8 cellular contexts compared by ENCODE assay signal in the genomic region with DNA sequence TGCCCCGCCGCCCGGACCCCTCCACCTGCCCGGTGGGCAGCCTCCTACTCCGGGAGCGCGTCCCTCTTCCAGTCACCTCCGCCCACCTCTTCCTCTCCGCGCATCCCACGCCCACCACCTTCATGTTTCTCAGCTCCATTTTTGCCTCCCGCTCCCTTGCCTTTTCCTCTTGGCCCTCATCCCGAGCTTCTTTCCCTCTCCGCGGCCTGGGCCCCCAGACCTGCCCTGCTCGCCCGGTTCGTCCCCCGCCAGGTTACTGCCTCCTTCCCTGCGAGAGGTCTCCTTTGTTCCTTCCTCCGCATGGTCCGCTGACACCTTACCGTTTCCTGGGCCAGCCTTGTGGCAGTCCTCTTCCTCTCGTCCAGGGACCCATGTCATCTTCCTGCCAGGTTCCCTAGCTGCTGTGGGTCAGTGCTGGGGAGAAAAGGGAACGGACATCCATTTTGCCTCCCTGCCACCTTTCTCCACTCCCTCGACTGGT. TPM values are rescaled to one million over a fixed set of nuclear protein-coding genes. Genes with fewer than 3 reads are reported as not detected.
DNase-seq lines count a peak whose midpoint lies in the region; ATAC-seq and TF ChIP-seq lines count a peak whose summit lies in the region.

No MANE protein-coding gene starts in this region.

- H3K9me3 ChIP-seq in HAP-1 (no peaks in the 10 kb centered on the region), mucosa of descending colon (no peaks in the 10 kb centered on the region)
- no peaks in the 10 kb centered on the region for H3K9me3 ChIP-seq in effector memory CD4-positive, alpha-beta T cell (ENCODE audit: control insufficient read depth, low read length)

- peaks cover 5% of the 10 kb centered on the region; the same call in 1 of the 2 replicates for H3K4me1 ChIP-seq in HAP-1
- H3K4me1 ChIP-seq in effector memory CD4-positive, alpha-beta T cell (ENCODE audit: control insufficient read depth, insufficient read depth, low read length, poor library complexity, severe bottlenecking) = peaks cover 14% of the 10 kb centered on the region
- peaks cover 45% of the 10 kb centered on the region for H3K4me1 ChIP-seq in mucosa of descending colon (ENCODE audit: low read depth)

- intact Hi-C loops in mucosa of descending colon (cut with DNase I, micrococcal nuclease) = no loop called here

- ATAC-seq in T-cell (replicated peaks in 1 of 4) = peak in 2 of 4 experiments; percentile 4 to 6
- peak; percentile 17 for ATAC-seq in mucosa of descending colon
- ATAC-seq in HG02588 (IDR thresholded peaks at IDR 0.05; ENCODE audit: unreplicated experiment) = no peak

- H3K9me3 Mint-ChIP-seq in T-cell = no peaks in the 10 kb centered on the region

- H3K36me3 ChIP-seq in BJ (ENCODE audit: control insufficient read depth, insufficient read depth, low read length) (no peaks in the 10 kb centered on the region; the same call in 1 of the 2 replicates), HAP-1 (replicated peaks) (no peaks in the 10 kb centered on the region), mucosa of descending colon (ENCODE audit: low read depth) (no peaks in the 10 kb centered on the region)
- no peaks in the 10 kb centered on the region for H3K36me3 ChIP-seq in effector memory CD4-positive, alpha-beta T cell (ENCODE audit: control insufficient read depth, insufficient read depth, low read length)

- H3K27me3 ChIP-seq in BJ (ENCODE audit: control insufficient read depth, insufficient read depth, low read length) (no peaks in the 10 kb centered on the region), HAP-1 (ENCODE audit: low read depth) (no peaks in the 10 kb centered on the region)
- no peaks in the 10 kb centered on the region for H3K27me3 ChIP-seq in effector memory CD4-positive, alpha-beta T cell (replicated peaks; ENCODE audit: control insufficient read depth, insufficient read depth, low read length, poor library complexity, severe bottlenecking)

- DNase-seq in BJ (ENCODE audit: low read depth) (no peak), HAP-1 (ENCODE audit: low spot score in 2 of 2) (peak in 1 of 2 experiments; percentile 46), T-cell (peak in 2 of 34 experiments; percentile 3 to 7), mucosa of descending colon (peak in 2 of 3 donors; percentile 33 to 68), ureter (ENCODE audit: low spot score) (peak; percentile 51), GOT3 (lab: John Stamatoyannopoulos, UW) (no peak)
- DNase-seq in effector memory CD4-positive, alpha-beta T cell = no peak

- H3K27ac ChIP-seq in effector memory CD4-positive, alpha-beta T cell (ENCODE audit: insufficient read depth, low read length, poor library complexity, severe bottlenecking) = peak overlapping the region; percentile 40

- no peaks in the 10 kb centered on the region for H3K27me3 Mint-ChIP-seq in T-cell

- POLR2A ChIA-PET in BJ (lab: Charles Lee) (no interaction called here), T-cell (lab: Charles Lee) (interaction anchor here in 1 of 2 donors (0.6 to 0.7 kb wide), 2 partner anchors 151 to 342 kb away, joined by 3 to 4 read pairs; no protein-coding TSS in a partner anchor)

- peak overlapping the region; percentile 87 to 93 (median 90) for H3K4me3 Mint-ChIP-seq in T-cell

- peaks cover 25 to 54% (median 40%) of the 10 kb centered on the region in 3 donors for H3K4me1 Mint-ChIP-seq in T-cell

- CTCF ChIA-PET in BJ (lab: Yijun Ruan, JAX) (interaction anchor here (0.6 to 0.8 kb wide), 2 partner anchors 24 to 83 kb away, joined by 3 read pairs; no protein-coding TSS in a partner anchor), T-cell (lab: Charles Lee) (interaction anchor here (0.6 to 1.6 kb wide), 3 partner anchors 77 to 872 kb away, joined by 3 to 9 read pairs (median 8); no protein-coding TSS in a partner anchor)

- in situ Hi-C loops in HAP-1 (cut with MboI; ENCODE audit: low sequenced_read_pairs) = no loop called here

- peak overlapping the region; percentile 70 for H3K4me3 ChIP-seq in BJ (ENCODE audit: low read depth, low read length)
- H3K4me3 ChIP-seq in HAP-1 = peak overlapping the region; percentile 62
- peak overlapping the region; percentile 65 for H3K4me3 ChIP-seq in effector memory CD4-positive, alpha-beta T cell (ENCODE audit: insufficient read depth, low read depth, low read length, poor library complexity, severe bottlenecking)
- H3K4me3 ChIP-seq in mucosa of descending colon = peak overlapping the region; percentile 69

- TF ChIP-seq CTCF in BJ (IDR thresholded peaks at IDR 0.05; ENCODE audit: insufficient read depth, low read depth, low read length) (no peak), mucosa of descending colon (IDR thresholded peaks at IDR 0.05) (no peak)

- H3K27ac Mint-ChIP-seq in T-cell = peak overlapping the region; percentile 66 to 75

- H3K36me3 Mint-ChIP-seq in T-cell = peaks cover 2% of the 10 kb centered on the region

RNA-seq across cellular contexts. Expression of a gene that starts 0.6 kb away (rescaled TPM):
- polyA plus RNA-seq in BJ (2011; rRNA removed) = 240 and 503 TPM in 2 replicates
- polyA minus RNA-seq in BJ (2011; rRNA and poly(A)+ RNA removed) = 70.4 and 75.4 TPM in 2 replicates
- total RNA-seq in T-cell = 10 to 100 TPM; 19.7 to 32.5 (median 28.2) TPM
- 100 to 1,000 TPM in 2 of 3 donors, 10 to 100 TPM in 1; 96.4 to 260 (median 185) TPM for total RNA-seq in mucosa of descending colon
- total RNA-seq in ureter = 285 TPM

Comparison
In these comparisons a context has a peak if more than half of its experiments do, and no peak if none do; other contexts are left out.
1. DNase-seq: peak in mucosa of descending colon (2 of 3) and ureter (single experiment); none in BJ (single experiment), effector memory CD4-positive, alpha-beta T cell (0 of 3) and GOT3 (single experiment).
2. Peak in every context shown above with its lines, with median percentiles within 50 percentile points of each other: H3K4me3 ChIP-seq.